ENCODE assay signal across 1 cellular context in genomic region chr9:97934321-97935115, GRCh38.
TF ChIP-seq lines count a peak whose summit lies in the region.

No MANE protein-coding gene starts in this region.

TF ChIP-seq in HEK293, 187 proteins besides CTCF, POLR2A, EP300 and RAD21 (continued from another document):
- TF ChIP-seq ZNF146 (tag by site-specific recombination; IDR thresholded peaks at IDR 0.05) (no peak), ZBTB20 (tag by site-specific recombination; IDR thresholded peaks at IDR 0.05) (0 out of 2 replicates have a peak, but pooled peaks have one; percentile 17), ZIC2 (tag by site-specific recombination; IDR thresholded peaks at IDR 0.05) (0 out of 2 replicates have a peak, but pooled peaks have one; percentile 27), ZNF626 (tag by site-specific recombination; IDR thresholded peaks at IDR 0.05) (no peak), ZNF785 (tag by site-specific recombination; IDR thresholded peaks at IDR 0.05) (no peak), ZNF558 (tag by site-specific recombination; IDR thresholded peaks at IDR 0.05) (no peak), ZNF37A (tag by site-specific recombination; IDR thresholded peaks at IDR 0.05) (no peak), BCL11B (tag by site-specific recombination; IDR thresholded peaks at IDR 0.05; ENCODE audit: low read depth) (no peak), ZNF335 (tag by site-specific recombination; conservative IDR thresholded peaks at IDR 0.05) (no peak), ZSCAN4 (tag by site-specific recombination; IDR thresholded peaks at IDR 0.05) (no peak), TRIM28 (IDR thresholded peaks at IDR 0.05; ENCODE audit: borderline replicate concordance, low read length) (no peak), ZNF114 (tag by site-specific recombination; IDR thresholded peaks at IDR 0.05) (no peak), ZNF544 (tag by site-specific recombination; IDR thresholded peaks at IDR 0.05) (no peak), SP7 (tag by site-specific recombination; IDR thresholded peaks at IDR 0.05) (peak; percentile 51), ZNF521 (tag by site-specific recombination; IDR thresholded peaks at IDR 0.05) (no peak), ZNF302 (tag by site-specific recombination; IDR thresholded peaks at IDR 0.05; ENCODE audit: low read depth) (no peak), ZBTB44 (tag by site-specific recombination; IDR thresholded peaks at IDR 0.05) (peak; percentile 56; the same call in 1 of the 2 replicates), GLIS1 (tag by site-specific recombination; IDR thresholded peaks at IDR 0.05) (no peak), YY2 (tag by site-specific recombination; IDR thresholded peaks at IDR 0.05) (no peak), KLF16 (tag by site-specific recombination; IDR thresholded peaks at IDR 0.05) (no peak)
